In the genomic region with DNA sequence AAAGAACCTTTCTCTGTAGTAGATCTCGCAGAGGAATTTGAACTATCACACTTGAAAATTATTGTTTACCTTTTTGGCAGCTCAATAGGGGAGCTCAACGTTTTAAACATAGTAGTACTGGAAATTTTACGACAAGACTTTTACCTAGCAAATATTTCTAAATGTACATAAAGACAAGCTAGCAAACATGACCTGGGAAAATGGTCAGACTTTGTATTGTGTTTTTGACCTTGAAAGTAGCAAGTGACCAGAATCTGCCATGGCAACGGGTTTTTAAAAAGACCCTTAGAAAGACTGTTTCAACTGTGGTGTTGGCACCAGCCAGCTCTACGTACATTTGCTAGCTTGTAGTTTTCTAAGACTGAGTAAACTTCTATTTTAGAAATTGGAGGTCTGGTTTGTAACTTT, we compare ENCODE assay signal across 17 cellular contexts. TPM values are rescaled to one million over a fixed set of nuclear protein-coding genes. Genes with fewer than 3 reads are reported as not detected.
DNase-seq lines count a peak whose midpoint lies in the region; FAIRE-seq and TF ChIP-seq lines count a peak whose summit lies in the region.
"Had no signal": no experiment of that assay in that cellular context is flagged by ENCODE, and none has a peak within 500 bp of the region (broad histone marks: within the 10 kb centered on the region; RNA-seq: fewer than 3 reads in every experiment).

No MANE protein-coding gene starts in this region.

- H3K4me3 ChIP-seq in H1 (ENCODE audit: extremely low read depth in 1 of 4, insufficient read depth in 2 of 4, low read depth in 3 of 4, low read length in 4 of 4) (no peak overlapping the region), liver (ENCODE audit: low read depth in 1 of 3, low read length in 3 of 3) (peak overlapping the region in 2 of 3 donors; percentile 14 to 32), testis (no peak overlapping the region)
- H3K4me3 ChIP-seq: BLaER1 treated with 17β-estradiol and CSF1 and Interleukin-3, amounts not matched to agents 10 nM and 100 nM; GM12878; HAP-1 had no signal

- 92% methylated on average over 5 of the region's 5 CpGs; no CpG with 5 or more reads in 1 of the 2 experiments for WGBS in H1 (ENCODE audit: extremely low coverage in 1 of 2, insufficient coverage in 1 of 2, insufficient read length in 1 of 2, insufficient replicate concordance in 2 of 2, low coverage in 1 of 2, low lambda C conversion rate in 2 of 2, missing lambda C conversion rate in 1 of 2), 2 experiments
- 36% methylated on average over 5 of the region's 5 CpGs for WGBS in liver
- 50 to 56% methylated on average over 5 of the region's 5 CpGs for WGBS in testis, 2 donors

- H3K4me1 ChIP-seq in H1 (replicated peaks in 1 of 4; ENCODE audit: control insufficient read depth in 3 of 4, insufficient read depth in 4 of 4, low read length in 3 of 4) (no peaks in the 10 kb centered on the region), liver (ENCODE audit: control insufficient read depth in 4 of 4, insufficient read depth in 4 of 4, low read length in 3 of 4) (peaks cover 2 to 40% (median 27%) of the 10 kb centered on the region in 4 donors), testis (no peaks in the 10 kb centered on the region)
- H3K4me1 ChIP-seq: BLaER1 treated with 17β-estradiol and CSF1 and Interleukin-3, amounts not matched to agents 10 nM and 100 nM; HAP-1 had no signal

- no peak overlapping the region for H2BK15ac ChIP-seq in H1 (ENCODE audit: low read length)

- H2AK5ac ChIP-seq in H1 (ENCODE audit: low read depth, low read length): no peak overlapping the region

- H3K23ac ChIP-seq in H1 (ENCODE audit: insufficient read length): no peak overlapping the region

- CTCF ChIA-PET in H1 (lab: Charles Lee; ENCODE audit: partially characterized antibody): interaction anchor here (1.0 to 1.9 kb wide), 9 partner anchors 9 to 86 kb away, joined by 3 to 8 read pairs (median 4); no protein-coding TSS in a partner anchor

- H2BK120ac ChIP-seq in H1 (replicated peaks; ENCODE audit: low read depth, low read length): no peak overlapping the region

- no peak overlapping the region for H3K27ac ChIP-seq in H1 (ENCODE audit: low read depth, low read length)
- H3K27ac ChIP-seq in liver (ENCODE audit: low read depth in 1 of 2, low read length in 2 of 2): peak overlapping the region; percentile 32 to 54
- no peak overlapping the region for H3K27ac ChIP-seq in testis
- H3K27ac ChIP-seq: BLaER1 treated with 17β-estradiol and CSF1 and Interleukin-3, amounts not matched to agents 10 nM and 100 nM had no signal

- no peak overlapping the region for H3K18ac ChIP-seq in H1 (ENCODE audit: extremely low read depth, low read length)

- H3K36me3 ChIP-seq in H1 (ENCODE audit: control insufficient read depth in 2 of 4, insufficient read depth in 4 of 4, low read length in 3 of 4) (no peaks in the 10 kb centered on the region), liver (ENCODE audit: control insufficient read depth in 4 of 4, insufficient read depth in 3 of 4, low read depth in 1 of 4, low read length in 3 of 4) (no peaks in the 10 kb centered on the region), testis (ENCODE audit: low read depth, missing control alignments) (no peaks in the 10 kb centered on the region)
- H3K36me3 ChIP-seq: BLaER1 treated with 17β-estradiol and CSF1 and Interleukin-3, amounts not matched to agents 10 nM and 100 nM; HAP-1 had no signal

- DNase-seq in HuH-7 (ENCODE audit: low spot score) (peak; percentile 39), H1 (ENCODE audit: low read depth in 1 of 2, low spot score in 2 of 2) (no peak), testis (peak; percentile 71), pons (ENCODE audit: low spot score) (no peak)
- DNase-seq in stimulated activated CD4-positive, alpha-beta T cell treated with anti-CD3 and anti-CD28 coated beads, Interleukin-1b, Interleukin-23, amount 100 ng/mL, for 48 hours: no peak
- DNase-seq: CD8-positive, alpha-beta T cell; DMS79 treated with DMSO at 0.1 percent for 48 hours had no signal

- intact Hi-C loops in testis (cut with DNase I; ENCODE audit: low total_unique reads): no loop called here

- H2BK20ac ChIP-seq in H1 (ENCODE audit: low read length): no peak overlapping the region

- H3K4ac ChIP-seq in H1 (replicated peaks; ENCODE audit: insufficient read length, low read depth, low read length): no peak overlapping the region

- H3K9ac ChIP-seq in H1 (replicated peaks in 1 of 4; ENCODE audit: extremely low read depth in 1 of 4, low read depth in 3 of 4, low read length in 3 of 4) (no peak overlapping the region), liver (ENCODE audit: low read depth in 1 of 2, low read length in 2 of 2) (peak overlapping the region in 1 of 2 donors; percentile 43)
- H3K9ac ChIP-seq: BLaER1 treated with 17β-estradiol and CSF1 and Interleukin-3, amounts not matched to agents 10 nM and 100 nM had no signal

- no peaks in the 10 kb centered on the region for H3K79me2 ChIP-seq in H1 (ENCODE audit: control insufficient read depth in 1 of 2, insufficient read depth in 2 of 2, low read length in 2 of 2)

- no peaks in the 10 kb centered on the region for H3K23me2 ChIP-seq in H1 (ENCODE audit: low read depth, low read length)

- H3K27me3 ChIP-seq in H1 (replicated peaks in 1 of 4; ENCODE audit: control insufficient read depth in 3 of 4, extremely low read depth in 1 of 4, insufficient read depth in 3 of 4, low read length in 3 of 4) (no peaks in the 10 kb centered on the region), liver (ENCODE audit: control insufficient read depth in 4 of 4, insufficient read depth in 4 of 4, low read length in 3 of 4) (no peaks in the 10 kb centered on the region), testis (no peaks in the 10 kb centered on the region)
- H3K27me3 ChIP-seq: BLaER1 treated with 17β-estradiol and CSF1 and Interleukin-3, amounts not matched to agents 10 nM and 100 nM had no signal

- H3K9me3 ChIP-seq in H1 (ENCODE audit: insufficient read depth in 2 of 2, low read depth in 1 of 2, low read length in 1 of 2) (peaks cover 4 to 11% of the 10 kb centered on the region in 2 experiments; a peak in 2 of 4 replicates), liver (ENCODE audit: control insufficient read depth in 4 of 4, low read length in 3 of 4) (no peaks in the 10 kb centered on the region), testis (no peaks in the 10 kb centered on the region)

- H3K56ac ChIP-seq in H1 (replicated peaks; ENCODE audit: insufficient read length, low read depth, low read length): no peak overlapping the region

- no peaks in the 10 kb centered on the region for H4K20me1 ChIP-seq in H1 (replicated peaks in 1 of 2; ENCODE audit: control insufficient read depth in 1 of 2, insufficient read depth in 2 of 2, low read length in 2 of 2)
- H4K20me1 ChIP-seq: BLaER1 treated with 17β-estradiol and CSF1 and Interleukin-3, amounts not matched to agents 10 nM and 100 nM had no signal

- no peak overlapping the region for H4K5ac ChIP-seq in H1 (ENCODE audit: insufficient read length, low read depth, low read length)

- no peak overlapping the region for H2BK5ac ChIP-seq in H1 (ENCODE audit: low read depth, low read length)

- no peaks in the 10 kb centered on the region for H3K79me1 ChIP-seq in H1 (ENCODE audit: low read depth, low read length)

- TF ChIP-seq CTCF in H1 (IDR thresholded peaks at IDR 0.05; ENCODE audit: control extremely low read depth in 1 of 3, insufficient read depth in 1 of 3, low read depth in 1 of 3, low read length in 3 of 3) (no peak), liver (IDR thresholded peaks at IDR 0.05; ENCODE audit: low read depth, low read length, missing input control) (no peak), testis (IDR thresholded peaks at IDR 0.05) (no peak)

- TF ChIP-seq POLR2A in H1 (IDR thresholded peaks at IDR 0.05; ENCODE audit: control extremely low read depth in 1 of 2, low read depth in 2 of 2, low read length in 2 of 2) (no peak), testis (IDR thresholded peaks at IDR 0.05) (no peak)

- H4K91ac ChIP-seq in H1 (replicated peaks; ENCODE audit: insufficient read length, low read length): no peak overlapping the region

- no peak overlapping the region for H2AFZ ChIP-seq in H1 (ENCODE audit: low read length)

- no peak for TF ChIP-seq RAD21 in H1 (IDR thresholded peaks at IDR 0.05 in 1 of 2, conservative IDR thresholded peaks at IDR 0.05 in 1 of 2; ENCODE audit: low read depth in 2 of 2, low read length in 2 of 2)
- no peak for TF ChIP-seq RAD21 in liver (IDR thresholded peaks at IDR 0.05)

- H2BK12ac ChIP-seq in H1 (ENCODE audit: low read depth, low read length): no peak overlapping the region

- no peak overlapping the region for H3K14ac ChIP-seq in H1 (ENCODE audit: insufficient read length)

- H3K4me2 ChIP-seq in H1 (ENCODE audit: insufficient read depth in 1 of 2, low read depth in 2 of 2, low read length in 2 of 2): no peak overlapping the region
- H3K4me2 ChIP-seq: BLaER1 treated with 17β-estradiol and CSF1 and Interleukin-3, amounts not matched to agents 10 nM and 100 nM had no signal

- peak; percentile 28 for FAIRE-seq in H1 (lab: Jason Lieb, UNC)
- FAIRE-seq: GM12878 had no signal

- no peak overlapping the region for H4K8ac ChIP-seq in H1 (ENCODE audit: extremely low read depth, insufficient read depth, low read length)

- POLR2A ChIA-PET in H1 (lab: Charles Lee; ENCODE audit: partially characterized antibody): interaction anchor here (0.7 kb wide), 1 partner anchor 189 kb away, joined by 3 read pairs; no protein-coding TSS in a partner anchor

- TF ChIP-seq EP300 in H1 (IDR thresholded peaks at IDR 0.05; ENCODE audit: borderline replicate concordance in 1 of 2, low read depth in 2 of 2, low read length in 2 of 2): no peak

TF ChIP-seq in H1, 55 proteins besides CTCF, POLR2A, EP300 and RAD21 (continues in another document):
- TF ChIP-seq TAF7 (optimal IDR thresholded peaks at IDR 0.05; ENCODE audit: borderline replicate concordance, low read depth, low read length): no peak
- no peak for TF ChIP-seq SAP30 (IDR thresholded peaks at IDR 0.05; ENCODE audit: insufficient read depth, insufficient replicate concordance, low read length)

TF ChIP-seq in liver, 16 proteins besides CTCF, POLR2A, EP300 and RAD21 (continues in another document):
- TF ChIP-seq FOXA1 (IDR thresholded peaks at IDR 0.05): no peak
- no peak for TF ChIP-seq GABPA (IDR thresholded peaks at IDR 0.05 in 1 of 2, conservative IDR thresholded peaks at IDR 0.05 in 1 of 2)
- no peak for TF ChIP-seq YY1 (IDR thresholded peaks at IDR 0.05)

RNA-seq across cellular contexts. Expression of a gene that starts 20.2 kb away (rescaled TPM):
- total RNA-seq in H1 (2021; fragmentation: NEBNext Ultra II Directional; extraction: Animal tissue kit (Norgen Biotek cat#: 25700)): not detected in 2 replicates
- polyA plus RNA-seq in H1 (2011; rRNA removed): 0.15 and 0.27 TPM in 2 replicates
- polyA plus RNA-seq in H1 (2011; cell fraction: cytosol; rRNA removed): 0.78 TPM
- polyA plus RNA-seq in H1 (2011; cell fraction: nucleus; rRNA removed): 0.11 TPM
- 0.48 to 1.6 TPM (median 0.87 TPM) in 4 replicates for polyA plus RNA-seq in H1 (2012, experiment 1 of 2)
- 0.31 TPM for polyA plus RNA-seq in H1 (2012, experiment 2 of 2)
- 0.04 TPM for polyA plus RNA-seq in H1 (2013, experiment 1 of 2)
- 0.06 TPM for polyA plus RNA-seq in H1 (2013, experiment 2 of 2)
- polyA minus RNA-seq in H1 (2011; rRNA and poly(A)+ RNA removed): 0.16 and 0.76 TPM in 2 replicates
- not detected for polyA minus RNA-seq in H1 (2011; cell fraction: cytosol; rRNA and poly(A)+ RNA removed)
- 1.00 TPM for polyA minus RNA-seq in H1 (2011; cell fraction: nucleus; rRNA and poly(A)+ RNA removed)
- total RNA-seq in liver: 1,000 to 10,000 TPM; 1,731 to 2,199 TPM
- 1,000 to 10,000 TPM; 1,904 to 2,622 TPM for polyA plus RNA-seq in liver
- total RNA-seq in testis: 100 to 1,000 TPM in 1 of 2 donors, 10 to 100 TPM in 1; 64.2 to 151 TPM
- 200 TPM for polyA plus RNA-seq in testis (ENCODE audit: insufficient read depth, low read depth, low replicate concordance)
- total RNA-seq: A172; B cell; Calu3; CD8-positive, alpha-beta T cell; G401; HT-29 had no signal
- polyA plus RNA-seq: IgD-negative memory B cell had no signal

Comparison
In these comparisons a context has a peak if more than half of its experiments do, and no peak if none do; other contexts are left out.
1. DNase-seq: peak in HuH-7 (single experiment) and testis (single experiment); none in H1 (0 of 2), pons (single experiment) and stimulated activated CD4-positive, alpha-beta T cell treated with anti-CD3 and anti-CD28 coated beads, Interleukin-1b, Interleukin-23, amount 100 ng/mL, for 48 hours (single experiment).
2. H3K27ac ChIP-seq: peak in liver (2 of 2); none in H1 (single experiment) and testis (0 of 2).
3. H3K4me3 ChIP-seq: peak in liver (2 of 3); none in H1 (0 of 4) and testis (0 of 2).
4. RNA of a gene that starts 20.2 kb away (total RNA-seq): 1,731 to 2,199 TPM in liver and 64.2 to 151 TPM in testis; not detected in H1; every median in the first group is over 10 times any median in the second.